ENCODE assay signal across 14 cellular contexts in the genomic region with DNA sequence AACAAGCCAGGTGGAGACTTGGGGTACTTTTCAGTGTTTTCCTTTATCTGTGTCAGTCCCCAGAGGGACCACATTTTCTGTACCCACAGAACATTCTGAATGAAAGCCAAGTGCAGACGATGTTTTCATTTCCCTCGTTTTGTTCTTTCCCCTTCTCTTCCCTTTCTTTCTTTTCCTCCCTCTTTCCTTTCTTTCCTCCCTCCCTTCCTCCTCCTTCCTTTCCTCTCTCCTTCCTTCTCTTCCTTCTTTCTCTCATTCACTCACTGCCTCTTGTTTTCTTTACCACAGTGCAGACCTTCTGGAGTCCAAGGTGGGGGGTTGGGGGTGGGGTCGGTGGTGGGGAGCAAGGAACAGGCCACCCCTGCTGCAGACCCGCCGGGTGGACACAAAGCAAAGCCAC.
A peak's percentile ranks its signal among the peaks of the same experiment; 100 is the strongest.
DNase-seq lines count a peak whose midpoint lies in the region; ATAC-seq and TF ChIP-seq lines count a peak whose summit lies in the region.
"Had no signal": no experiment of that assay in that cellular context is flagged by ENCODE, and none has a peak within 500 bp of the region (broad histone marks: within the 10 kb centered on the region; RNA-seq: fewer than 3 reads in every experiment).

No MANE protein-coding gene starts in this region.

- DNase-seq in MM.1S (no peak), NCI-H524 treated with DMSO at 0.1 percent for 48 hours (lab: John Stamatoyannopoulos, UW) (no peak), cerebellar cortex (ENCODE audit: low spot score) (no peak), left lobe of liver (ENCODE audit: low spot score) (no peak)
- DNase-seq: 8988T; CD4-positive, CD25-positive, alpha-beta regulatory T cell; CD8-positive, alpha-beta T cell; DMS79; HCEC 1CT had no signal

- H3K4me3 ChIP-seq in BLaER1, result no peak overlapping the region
- no peak overlapping the region for H3K4me3 ChIP-seq in MM.1S (ENCODE audit: low read length)

- no peaks in the 10 kb centered on the region for H3K9me2 ChIP-seq in MM.1S (replicated peaks; ENCODE audit: insufficient read depth, low read length)

- H3K9ac ChIP-seq in BLaER1, result no peak overlapping the region
- H3K9ac ChIP-seq in MM.1S (ENCODE audit: low read length), result no peak overlapping the region

- ATAC-seq in left lobe of liver, result no peak
- no peak for ATAC-seq in esophagus mucosa
- ATAC-seq: CD8-positive, alpha-beta T cell had no signal

- H4K20me1 ChIP-seq in BLaER1 (peaks cover 93% of the 10 kb centered on the region), MM.1S (ENCODE audit: insufficient read depth, low read length) (no peaks in the 10 kb centered on the region)

- H3K4me1 ChIP-seq in BLaER1, result peaks cover 12% of the 10 kb centered on the region
- no peaks in the 10 kb centered on the region for H3K4me1 ChIP-seq in MM.1S (ENCODE audit: low read length)
- H3K4me1 ChIP-seq: Caco-2 had no signal

- peaks cover 51% of the 10 kb centered on the region for H3K27me3 Mint-ChIP-seq in nephron (ENCODE audit: low read depth)

- no peaks in the 10 kb centered on the region for H3K79me2 ChIP-seq in MM.1S (ENCODE audit: low read length)

- peaks cover 27% of the 10 kb centered on the region for H3K4me1 Mint-ChIP-seq in nephron

- no peaks in the 10 kb centered on the region for H3K9me3 Mint-ChIP-seq in nephron
- H3K9me3 Mint-ChIP-seq: CD8-positive, alpha-beta T cell had no signal

- H3K9me3 ChIP-seq in BLaER1, result no peaks in the 10 kb centered on the region
- no peaks in the 10 kb centered on the region for H3K9me3 ChIP-seq in MM.1S (replicated peaks; ENCODE audit: insufficient read depth, low read length)
- H3K9me3 ChIP-seq: Caco-2 had no signal

- H2AFZ ChIP-seq in MM.1S (ENCODE audit: low read length), result peak overlapping the region; percentile 51; the same call in 1 of the 2 replicates

- H3K27ac Mint-ChIP-seq in nephron, result peak overlapping the region in 2 of 3 experiments; percentile 45 to 47
- H3K27ac Mint-ChIP-seq: CD4-positive, CD25-positive, alpha-beta regulatory T cell; CD8-positive, alpha-beta T cell had no signal

- H3K27me3 ChIP-seq in BLaER1, result no peaks in the 10 kb centered on the region
- H3K27me3 ChIP-seq in MM.1S (replicated peaks; ENCODE audit: insufficient read depth, low read length), result no peaks in the 10 kb centered on the region

- no peak overlapping the region for H3K4me3 Mint-ChIP-seq in nephron
- H3K4me3 Mint-ChIP-seq: CD4-positive, CD25-positive, alpha-beta regulatory T cell; CD8-positive, alpha-beta T cell had no signal

- H3K36me3 ChIP-seq in BLaER1 (peaks cover 42% of the 10 kb centered on the region), MM.1S (replicated peaks; ENCODE audit: insufficient read depth, low read length) (no peaks in the 10 kb centered on the region)

- H3K4me2 ChIP-seq in BLaER1 (0 out of 2 replicates have a peak overlapping the region, but pooled peaks have one; percentile 22), MM.1S (ENCODE audit: low read depth, low read length) (peak overlapping the region; percentile 38; the same call in 1 of the 2 replicates)

- H3F3A ChIP-seq in MM.1S (ENCODE audit: insufficient read depth, low read length), result no peaks in the 10 kb centered on the region

- TF ChIP-seq CTCF in MM.1S (IDR thresholded peaks at IDR 0.05; ENCODE audit: low read length), result no peak
- TF ChIP-seq CTCF in nephron (IDR thresholded peaks at IDR 0.05; ENCODE audit: unreplicated experiment in 3 of 3), result no peak

- peak overlapping the region; percentile 22; the same call in 1 of the 2 replicates for H3K27ac ChIP-seq in BLaER1
- H3K27ac ChIP-seq in MM.1S (ENCODE audit: low read length), result no peak overlapping the region
- H3K27ac ChIP-seq: C4-2B had no signal

- no peaks in the 10 kb centered on the region for H3K36me3 Mint-ChIP-seq in nephron (ENCODE audit: low read depth)
- H3K36me3 Mint-ChIP-seq: CD4-positive, CD25-positive, alpha-beta regulatory T cell; CD8-positive, alpha-beta T cell had no signal
